In genomic region chr1:228013322-228014234, GRCh38 we compare ENCODE assay signal across 17 cellular contexts. TPM values are rescaled to one million over a fixed set of nuclear protein-coding genes. Genes with fewer than 3 reads are reported as not detected.
DNase-seq lines count a peak whose midpoint lies in the region; ATAC-seq and TF ChIP-seq lines count a peak whose summit lies in the region.
"Had no signal": no experiment of that assay in that cellular context is flagged by ENCODE, and none has a peak within 500 bp of the region (broad histone marks: within the 10 kb centered on the region; RNA-seq: fewer than 3 reads in every experiment).

No MANE protein-coding gene starts in this region.

- TF ChIP-seq CTCF in lower leg skin (IDR thresholded peaks at IDR 0.05), result no peak
- TF ChIP-seq CTCF in testis (IDR thresholded peaks at IDR 0.05), result no peak
- no peak for TF ChIP-seq CTCF in esophagus muscularis mucosa (IDR thresholded peaks at IDR 0.05)

- no peaks in the 10 kb centered on the region for H3K9me3 ChIP-seq in testis
- no peaks in the 10 kb centered on the region for H3K9me3 ChIP-seq in esophagus muscularis mucosa
- H3K9me3 ChIP-seq: Caco-2 had no signal

- H3K27ac ChIP-seq in testis (no peak overlapping the region), esophagus muscularis mucosa (replicated peaks in 1 of 4) (no peak overlapping the region)
- H3K27ac ChIP-seq: KMS-11 had no signal

- no peak overlapping the region for H3K4me3 ChIP-seq in lower leg skin (ENCODE audit: low read depth, poor library complexity, severe bottlenecking)
- H3K4me3 ChIP-seq in testis, result no peak overlapping the region
- no peak overlapping the region for H3K4me3 ChIP-seq in esophagus muscularis mucosa

- in situ Hi-C loops in ACHN (cut with HindIII; ENCODE audit: low pct_ligation_motif_present, low pct_unique_long_range_greater_than_20kb, low sequenced_read_pairs), result no loop called here

- no peak for ATAC-seq in GM18870 (IDR thresholded peaks at IDR 0.05; ENCODE audit: unreplicated experiment)
- ATAC-seq: stimulated activated naive CD8-positive, alpha-beta T cell treated with anti-CD3 and anti-CD28 coated beads, Interleukin-15, Interleukin-2, amounts not matched to agents 100 U/mL and 50 U/mL, for 24 hours had no signal

- intact Hi-C loops in lower leg skin (cut with DNase I; ENCODE audit: low total_unique reads), result no loop called here
- intact Hi-C loops in testis (cut with DNase I; ENCODE audit: low total_unique reads), result no loop called here
- intact Hi-C loops in esophagus muscularis mucosa (cut with DNase I), result no loop called here

- H3K27me3 ChIP-seq in testis (no peaks in the 10 kb centered on the region), esophagus muscularis mucosa (peaks cover 0 to 68% (median 8%) of the 10 kb centered on the region in 4 donors)

- TF ChIP-seq POLR2A in lower leg skin (IDR thresholded peaks at IDR 0.05) (no peak), testis (IDR thresholded peaks at IDR 0.05) (no peak), esophagus muscularis mucosa (IDR thresholded peaks at IDR 0.05; ENCODE audit: low read depth) (no peak)

- H3K36me3 ChIP-seq in testis (ENCODE audit: low read depth, missing control alignments), result no peaks in the 10 kb centered on the region
- H3K36me3 ChIP-seq in esophagus muscularis mucosa, result no peaks in the 10 kb centered on the region

- H3K4me1 ChIP-seq in testis (no peaks in the 10 kb centered on the region), esophagus muscularis mucosa (no peaks in the 10 kb centered on the region)
- H3K4me1 ChIP-seq: Caco-2 had no signal

- 52 to 66% methylated on average over 16 to 19 of the region's 23 CpGs for WGBS in lower leg skin, 2 donors
- WGBS in testis, 2 donors, result 86% methylated on average over 14 to 23 of the region's 23 CpGs
- 73% methylated on average over 10 of the region's 23 CpGs for WGBS in esophagus muscularis mucosa

- DNase-seq in activated CD8-positive, alpha-beta memory T cell treated with anti-CD3 and anti-CD28 coated beads for 24 hours, result peak; percentile 46
- no peak for DNase-seq in activated CD8-positive, alpha-beta memory T cell treated with anti-CD3 and anti-CD28 coated beads, Interleukin-2, amount 50 U/mL, for 4 hours
- DNase-seq in activated CD8-positive, alpha-beta memory T cell treated with anti-CD3 and anti-CD28 coated beads, Interleukin-2, amount 50 U/mL, for 48 hours, result peak; percentile 46
- DNase-seq in lower leg skin (ENCODE audit: low spot score in 2 of 2) (peak; percentile 70 to 93), testis (peak; percentile 8), esophagus muscularis mucosa (ENCODE audit: extremely low spot score) (no peak), ACHN (no peak)
- DNase-seq: activated CD4-positive, alpha-beta T cell treated with anti-CD3 and anti-CD28 coated beads, Interleukin-2, amount 10 ng/mL, durations not matched to agents 7 days and 5 days; activated naive CD4-positive, alpha-beta T cell; Caco-2; GOT3; NCI-H510A treated with DMSO at 0.1 percent for 48 hours; stimulated activated naive CD8-positive, alpha-beta T cell treated with anti-CD3 and anti-CD28 coated beads, Interleukin-15, Interleukin-2, amounts not matched to agents 100 U/mL and 50 U/mL, for 24 hours had no signal

- TF ChIP-seq EP300 in esophagus muscularis mucosa (IDR thresholded peaks at IDR 0.05), result no peak

RNA-seq across cellular contexts. Expression of gene WNT3A, which starts 6.8 kb away (rescaled TPM):
- total RNA-seq in lower leg skin, result 1 to 10 TPM; 1.9 to 4.1 (median 3.5) TPM
- total RNA-seq in testis, result under 1 TPM; 0.08 to 0.19 TPM
- polyA plus RNA-seq in testis (ENCODE audit: insufficient read depth, low read depth, low replicate concordance), result 0.13 TPM
- not detected for total RNA-seq in esophagus muscularis mucosa
- total RNA-seq: activated CD4-positive, alpha-beta T cell treated with anti-CD3 and anti-CD28 coated beads, Interleukin-2, amount 10 ng/mL, durations not matched to agents 7 days and 5 days; glomerular endothelial cell had no signal
- polyA plus RNA-seq: AG04450 had no signal

Comparison
In these comparisons a context has a peak if more than half of its experiments do, and no peak if none do; other contexts are left out.
1. DNase-seq: peak in activated CD8-positive, alpha-beta memory T cell treated with anti-CD3 and anti-CD28 coated beads for 24 hours (single experiment), activated CD8-positive, alpha-beta memory T cell treated with anti-CD3 and anti-CD28 coated beads, Interleukin-2, amount 50 U/mL, for 48 hours (single experiment), lower leg skin (2 of 2) and testis (single experiment); none in activated CD8-positive, alpha-beta memory T cell treated with anti-CD3 and anti-CD28 coated beads, Interleukin-2, amount 50 U/mL, for 4 hours (single experiment), esophagus muscularis mucosa (single experiment) and ACHN (single experiment).